23 cellular contexts compared by ENCODE assay signal in genomic region chr5:2332521-2332920, GRCh38.
DNase-seq lines count a peak whose midpoint lies in the region; ATAC-seq, FAIRE-seq and TF ChIP-seq lines count a peak whose summit lies in the region.
"Had no signal": no experiment of that assay in that cellular context is flagged by ENCODE, and none has a peak within 500 bp of the region (broad histone marks: within the 10 kb centered on the region; RNA-seq: fewer than 3 reads in every experiment).

No MANE protein-coding gene starts in this region.

- H3K23ac ChIP-seq in neuronal stem cell (ENCODE audit: low read depth, low read length, poor library complexity): no peak overlapping the region

- H3K36me3 Mint-ChIP-seq in stimulated activated naive CD8-positive, alpha-beta T cell treated with anti-CD3 and anti-CD28 coated beads, Interleukin-15, Interleukin-2, amounts not matched to agents 100 ng/mL and 50 ng/mL, for 24 hours (ENCODE audit: low read depth): no peaks in the 10 kb centered on the region
- H3K36me3 Mint-ChIP-seq in osteocyte (ENCODE audit: unreplicated experiment): no peaks in the 10 kb centered on the region
- H3K36me3 Mint-ChIP-seq: CD14-positive monocyte; CD8-positive, alpha-beta memory T cell had no signal

- H3K36me3 ChIP-seq in bronchial epithelial cell (ENCODE audit: control insufficient read depth, insufficient read depth, low read length): no peaks in the 10 kb centered on the region
- no peaks in the 10 kb centered on the region for H3K36me3 ChIP-seq in neuronal stem cell (replicated peaks in 1 of 2; ENCODE audit: control insufficient read depth in 2 of 2, insufficient read depth in 2 of 2, low read length in 2 of 2)
- H3K36me3 ChIP-seq: BE2C; BLaER1 treated with 17β-estradiol and CSF1 and Interleukin-3, amounts not matched to agents 10 nM and 100 nM had no signal

- H3K27me3 ChIP-seq in bronchial epithelial cell (ENCODE audit: control insufficient read depth, insufficient read depth, low read length): no peaks in the 10 kb centered on the region
- no peaks in the 10 kb centered on the region for H3K27me3 ChIP-seq in neuronal stem cell (ENCODE audit: control insufficient read depth in 3 of 3, insufficient read depth in 3 of 3, low read depth in 1 of 3, low read length in 3 of 3)
- H3K27me3 ChIP-seq: BE2C; BLaER1 treated with 17β-estradiol and CSF1 and Interleukin-3, amounts not matched to agents 10 nM and 100 nM had no signal

- no peaks in the 10 kb centered on the region for H3K79me1 ChIP-seq in neuronal stem cell (ENCODE audit: low read depth, low read length)

- no peak overlapping the region for H2AFZ ChIP-seq in neuronal stem cell (ENCODE audit: low read length)
- H2AFZ ChIP-seq: GM23338 had no signal

- no peak overlapping the region for H4K91ac ChIP-seq in neuronal stem cell (ENCODE audit: low read depth, low read length, poor library complexity)

- no peaks in the 10 kb centered on the region for H3K4me1 Mint-ChIP-seq in stimulated activated naive CD8-positive, alpha-beta T cell treated with anti-CD3 and anti-CD28 coated beads, Interleukin-15, Interleukin-2, amounts not matched to agents 100 ng/mL and 50 ng/mL, for 24 hours (ENCODE audit: low read depth)
- no peaks in the 10 kb centered on the region for H3K4me1 Mint-ChIP-seq in stimulated activated naive CD8-positive, alpha-beta T cell treated with anti-CD3 and anti-CD28 coated beads, Interleukin-15, amount 100 ng/mL, for 72 hours
- H3K4me1 Mint-ChIP-seq in osteocyte (ENCODE audit: unreplicated experiment): no peaks in the 10 kb centered on the region
- H3K4me1 Mint-ChIP-seq: CD14-positive monocyte; CD8-positive, alpha-beta memory T cell had no signal

- H2AK5ac ChIP-seq in neuronal stem cell (ENCODE audit: low read depth, low read length): no peak overlapping the region

- no peak for ATAC-seq in stimulated activated naive CD8-positive, alpha-beta T cell treated with anti-CD3 and anti-CD28 coated beads, Interleukin-15, amount 100 ng/mL, for 72 hours
- ATAC-seq in GM18858 (IDR thresholded peaks at IDR 0.05; ENCODE audit: unreplicated experiment): no peak
- ATAC-seq: GM12878, GM23338 had no signal

- no peak overlapping the region for H3K4me2 ChIP-seq in neuronal stem cell (ENCODE audit: insufficient read depth, low read length, poor library complexity, severe bottlenecking)
- H3K4me2 ChIP-seq: GM23338 had no signal

- no peak overlapping the region for H3K27ac ChIP-seq in neuronal stem cell (replicated peaks; ENCODE audit: low read length)
- H3K27ac ChIP-seq: BLaER1 treated with 17β-estradiol and CSF1 and Interleukin-3, amounts not matched to agents 10 nM and 100 nM had no signal

- no peak overlapping the region for H2BK5ac ChIP-seq in neuronal stem cell (ENCODE audit: low read length)

- peak overlapping the region; percentile 5 for H3K14ac ChIP-seq in neuronal stem cell (ENCODE audit: low read length)

- H3K18ac ChIP-seq in neuronal stem cell (ENCODE audit: low read length): no peak overlapping the region

- H3K4me1 ChIP-seq in neuronal stem cell (ENCODE audit: control insufficient read depth in 2 of 2, insufficient read depth in 1 of 2, low read depth in 1 of 2, low read length in 2 of 2): peaks cover 8 to 22% of the 10 kb centered on the region in 2 donors
- H3K4me1 ChIP-seq: BE2C had no signal

- peaks cover 12% of the 10 kb centered on the region for H3K9me3 Mint-ChIP-seq in stimulated activated naive CD8-positive, alpha-beta T cell treated with anti-CD3 and anti-CD28 coated beads, Interleukin-15, Interleukin-2, amounts not matched to agents 100 ng/mL and 50 ng/mL, for 24 hours
- H3K9me3 Mint-ChIP-seq in stimulated activated naive CD8-positive, alpha-beta T cell treated with anti-CD3 and anti-CD28 coated beads, Interleukin-15, amount 100 ng/mL, for 72 hours: peaks cover 0 to 15% of the 10 kb centered on the region in 2 donors
- peaks cover 36% of the 10 kb centered on the region for H3K9me3 Mint-ChIP-seq in osteocyte (ENCODE audit: unreplicated experiment)
- H3K9me3 Mint-ChIP-seq: CD4-positive, alpha-beta T cell had no signal

- peak overlapping the region; percentile 13 for H3K27ac Mint-ChIP-seq in stimulated activated naive CD8-positive, alpha-beta T cell treated with anti-CD3 and anti-CD28 coated beads, Interleukin-15, Interleukin-2, amounts not matched to agents 100 ng/mL and 50 ng/mL, for 24 hours
- H3K27ac Mint-ChIP-seq in stimulated activated naive CD8-positive, alpha-beta T cell treated with anti-CD3 and anti-CD28 coated beads, Interleukin-15, amount 100 ng/mL, for 72 hours: no peak overlapping the region
- H3K27ac Mint-ChIP-seq in osteocyte (ENCODE audit: unreplicated experiment): no peak overlapping the region
- H3K27ac Mint-ChIP-seq: CD14-positive monocyte; CD4-positive, alpha-beta T cell; GM23338 had no signal

- FAIRE-seq in bronchial epithelial cell (lab: Jason Lieb, UNC): peak; percentile 99
- FAIRE-seq: A204.1, D721Med, GM12878, H54 had no signal

- no peak overlapping the region for H4K8ac ChIP-seq in neuronal stem cell (ENCODE audit: low read depth, low read length)

- H3K4me3 ChIP-seq in bronchial epithelial cell (ENCODE audit: low read depth, low read length) (no peak overlapping the region), neuronal stem cell (ENCODE audit: low read length in 2 of 2) (peak overlapping the region in 1 of 2 donors; percentile 25)
- H3K4me3 ChIP-seq: BLaER1 treated with 17β-estradiol and CSF1 and Interleukin-3, amounts not matched to agents 10 nM and 100 nM; GM12878; GM23338 had no signal

- H3K4ac ChIP-seq in neuronal stem cell (ENCODE audit: low read length): no peak overlapping the region

- TF ChIP-seq CTCF in bronchial epithelial cell (IDR thresholded peaks at IDR 0.05; ENCODE audit: insufficient read depth, low read length, severe bottlenecking) (no peak), osteocyte (IDR thresholded peaks at IDR 0.05) (no peak)

- H2BK15ac ChIP-seq in neuronal stem cell (ENCODE audit: low read length): no peak overlapping the region

- H3K9ac ChIP-seq in neuronal stem cell (ENCODE audit: low read depth, low read length, poor library complexity): peak overlapping the region; percentile 26
- H3K9ac ChIP-seq: BLaER1 treated with 17β-estradiol and CSF1 and Interleukin-3, amounts not matched to agents 10 nM and 100 nM had no signal

- no peak overlapping the region for H2BK120ac ChIP-seq in neuronal stem cell (ENCODE audit: low read depth, low read length)

- H3K27me3 Mint-ChIP-seq in stimulated activated naive CD8-positive, alpha-beta T cell treated with anti-CD3 and anti-CD28 coated beads, Interleukin-15, Interleukin-2, amounts not matched to agents 100 ng/mL and 50 ng/mL, for 24 hours: no peaks in the 10 kb centered on the region
- H3K27me3 Mint-ChIP-seq in stimulated activated naive CD8-positive, alpha-beta T cell treated with anti-CD3 and anti-CD28 coated beads, Interleukin-15, amount 100 ng/mL, for 72 hours: peaks cover 9% of the 10 kb centered on the region
- no peaks in the 10 kb centered on the region for H3K27me3 Mint-ChIP-seq in osteocyte (ENCODE audit: unreplicated experiment)
- H3K27me3 Mint-ChIP-seq: CD4-positive, alpha-beta T cell had no signal

- no peak overlapping the region for H3K4me3 Mint-ChIP-seq in stimulated activated naive CD8-positive, alpha-beta T cell treated with anti-CD3 and anti-CD28 coated beads, Interleukin-15, Interleukin-2, amounts not matched to agents 100 ng/mL and 50 ng/mL, for 24 hours
- H3K4me3 Mint-ChIP-seq in stimulated activated naive CD8-positive, alpha-beta T cell treated with anti-CD3 and anti-CD28 coated beads, Interleukin-15, amount 100 ng/mL, for 72 hours: no peak overlapping the region
- H3K4me3 Mint-ChIP-seq in osteocyte (ENCODE audit: unreplicated experiment): no peak overlapping the region
- H3K4me3 Mint-ChIP-seq: CD14-positive monocyte; CD4-positive, alpha-beta T cell; CD8-positive, alpha-beta memory T cell; GM23338 had no signal

- no CpG with 5 or more reads among the region's 6 CpGs for WGBS in neuronal stem cell (ENCODE audit: extremely low coverage in 2 of 2, insufficient read length in 2 of 2, insufficient replicate concordance in 1 of 2), 2 donors

- no peak for DNase-seq in stimulated activated naive CD8-positive, alpha-beta T cell treated with anti-CD3 and anti-CD28 coated beads, Interleukin-15, amount 100 ng/mL, for 72 hours
- no peak for DNase-seq in bronchial epithelial cell (ENCODE audit: low read depth)
- no peak for DNase-seq in neuronal stem cell (ENCODE audit: low spot score)
- no peak for DNase-seq in 8988T
- DNase-seq in osteocyte (ENCODE audit: extremely low spot score, unreplicated experiment): no peak
- DNase-seq: AML-193; BE2C; CD4-positive, alpha-beta T cell; CD8-positive, alpha-beta memory T cell; DMS 273 treated with DMSO at 0.1 percent for 48 hours; DMS79; EL; GDM1; HCEC 1CT had no signal

- H3K9me3 ChIP-seq in neuronal stem cell (replicated peaks in 1 of 2; ENCODE audit: control insufficient read depth in 2 of 2, insufficient read depth in 1 of 2, low read depth in 1 of 2, low read length in 2 of 2): peaks cover 0 to 5% of the 10 kb centered on the region in 2 donors
- H3K9me3 ChIP-seq: BE2C; BLaER1 treated with 17β-estradiol and CSF1 and Interleukin-3, amounts not matched to agents 10 nM and 100 nM had no signal

- no peak overlapping the region for H2BK12ac ChIP-seq in neuronal stem cell (ENCODE audit: low read length)
